In the genomic region with DNA sequence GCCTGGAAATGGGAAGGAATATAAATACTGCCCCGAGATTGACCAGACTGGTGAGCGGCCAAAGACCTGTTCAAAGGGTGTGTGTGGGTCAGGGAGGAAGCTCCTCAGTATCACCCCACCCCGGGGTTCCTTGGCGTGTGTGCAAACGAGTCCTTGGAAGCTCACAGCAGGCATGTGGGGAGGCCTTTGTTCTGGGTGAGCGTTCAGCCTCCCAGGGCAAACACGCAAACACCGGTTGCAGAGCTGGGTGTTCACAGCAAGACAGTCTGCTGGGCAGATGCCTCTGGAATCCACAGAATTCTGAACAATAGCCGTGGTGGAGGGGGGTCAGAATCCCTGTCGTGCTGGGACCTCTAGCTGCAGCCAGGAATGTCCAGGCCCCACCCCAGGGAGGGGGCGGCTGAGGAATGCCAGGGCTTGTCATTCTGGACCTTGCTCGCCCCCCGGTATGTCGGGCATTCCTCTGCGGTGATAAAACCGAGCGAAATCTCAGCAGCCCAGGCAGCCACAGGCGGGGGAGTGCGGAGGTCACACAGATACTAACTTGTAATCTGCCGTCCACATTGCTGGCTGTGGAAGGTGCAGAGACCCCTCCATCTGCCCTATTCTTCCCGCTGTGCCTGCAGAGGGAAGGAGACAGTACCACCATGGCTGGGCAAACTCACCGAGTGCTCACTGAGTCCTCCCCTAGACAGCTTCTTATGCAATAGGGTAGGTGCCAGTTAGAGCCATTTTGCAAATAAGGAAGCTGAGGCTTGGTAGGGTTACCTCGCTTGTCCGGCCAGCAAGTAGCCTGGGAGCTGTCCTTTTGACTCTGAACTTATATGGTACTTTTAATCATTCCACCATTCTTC, we compare ENCODE assay signal across 1 cellular context.
TF ChIP-seq lines count a peak whose summit lies in the region.

No MANE protein-coding gene starts in this region.

TF ChIP-seq in Ishikawa, 13 proteins besides CTCF, POLR2A, EP300 and RAD21:
- TF ChIP-seq TCF12 (IDR thresholded peaks at IDR 0.05; ENCODE audit: low read depth) (peak; percentile 99), TEAD4 (IDR thresholded peaks at IDR 0.05) (peak; percentile 98), EGR1 (IDR thresholded peaks at IDR 0.05) (peak; percentile 91), FOXM1 (IDR thresholded peaks at IDR 0.05; ENCODE audit: borderline replicate concordance, low read depth) (peak; percentile 96), REST (IDR thresholded peaks at IDR 0.05; ENCODE audit: low read depth) (peak; percentile 28; the same call in 1 of the 2 replicates), CEBPB (IDR thresholded peaks at IDR 0.05) (peak; percentile 81), ZBTB7A (IDR thresholded peaks at IDR 0.05; ENCODE audit: low read depth) (peak; percentile 93), TAF1 (IDR thresholded peaks at IDR 0.05; ENCODE audit: low read depth) (peak; percentile 48), NFIC (IDR thresholded peaks at IDR 0.05) (peak; percentile 95), YY1 (IDR thresholded peaks at IDR 0.05; ENCODE audit: low read depth) (peak; percentile 71)
- TF ChIP-seq, protein P1, sequence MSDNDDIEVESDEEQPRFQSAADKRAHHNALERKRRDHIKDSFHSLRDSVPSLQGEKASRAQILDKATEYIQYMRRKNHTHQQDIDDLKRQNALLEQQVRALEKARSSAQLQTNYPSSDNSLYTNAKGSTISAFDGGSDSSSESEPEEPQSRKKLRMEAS (IDR thresholded peaks at IDR 0.05): peak; percentile 72
- TF ChIP-seq, protein P2, sequence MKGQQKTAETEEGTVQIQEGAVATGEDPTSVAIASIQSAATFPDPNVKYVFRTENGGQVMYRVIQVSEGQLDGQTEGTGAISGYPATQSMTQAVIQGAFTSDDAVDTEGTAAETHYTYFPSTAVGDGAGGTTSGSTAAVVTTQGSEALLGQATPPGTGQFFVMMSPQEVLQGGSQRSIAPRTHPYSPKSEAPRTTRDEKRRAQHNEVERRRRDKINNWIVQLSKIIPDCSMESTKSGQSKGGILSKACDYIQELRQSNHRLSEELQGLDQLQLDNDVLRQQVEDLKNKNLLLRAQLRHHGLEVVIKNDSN (IDR thresholded peaks at IDR 0.05): peak; percentile 11; the same call in 1 of the 2 replicates
